Comparison of ENCODE assay signal across 23 cellular contexts in the genomic region with DNA sequence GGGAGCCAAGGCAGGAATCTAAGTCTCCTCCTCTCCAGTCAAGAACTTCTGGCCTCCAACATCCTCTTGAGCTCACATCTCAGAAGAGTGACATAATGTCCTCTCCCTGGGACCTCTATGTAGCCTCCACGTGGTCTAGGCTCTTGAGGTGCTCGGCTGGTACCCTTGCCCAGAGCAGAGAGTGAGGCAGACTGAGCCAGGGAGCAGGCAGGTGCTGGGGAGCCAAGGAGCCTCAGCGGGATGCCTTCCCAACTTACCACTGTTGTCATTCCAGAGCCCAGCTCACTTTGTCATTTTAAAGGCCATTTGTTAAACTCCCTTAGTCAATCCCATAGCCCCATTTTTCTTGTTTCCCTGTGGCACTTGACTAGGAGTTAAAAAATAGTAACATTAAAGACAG.
"Had no signal": no experiment of that assay in that cellular context is flagged by ENCODE, and none has a peak within 500 bp of the region (broad histone marks: within the 10 kb centered on the region; RNA-seq: fewer than 3 reads in every experiment).

No MANE protein-coding gene starts in this region.

- DNase-seq: IMR-90, Kasumi-1, KG1, MM.1S, NCI-H1092 treated with DMSO at 0.1 percent for 48 hours, NCI-H1436, NCI-H187, NCI-H2029, NCI-H2081 treated with DMSO at 0.1 percent for 48 hours, NCI-H2171, NCI-H226, NCI-H446, NCI-H510A, NCI-H524 treated with DMSO at 0.1 percent for 48 hours, NCI-H69, NCI-H774, PC-3, SHP77, SK-N-SH, SW 1271 had no signal

- H3K4me2 ChIP-seq: SK-N-SH had no signal

- H3K9me3 ChIP-seq: SK-N-SH had no signal

- H3K9me2 ChIP-seq: SK-N-SH had no signal

- ATAC-seq: HepG2, Panc1, PC-3 had no signal

- H3K9ac ChIP-seq: SK-N-SH had no signal

- H3K27ac ChIP-seq: RWPE1 had no signal
